In the genomic region with DNA sequence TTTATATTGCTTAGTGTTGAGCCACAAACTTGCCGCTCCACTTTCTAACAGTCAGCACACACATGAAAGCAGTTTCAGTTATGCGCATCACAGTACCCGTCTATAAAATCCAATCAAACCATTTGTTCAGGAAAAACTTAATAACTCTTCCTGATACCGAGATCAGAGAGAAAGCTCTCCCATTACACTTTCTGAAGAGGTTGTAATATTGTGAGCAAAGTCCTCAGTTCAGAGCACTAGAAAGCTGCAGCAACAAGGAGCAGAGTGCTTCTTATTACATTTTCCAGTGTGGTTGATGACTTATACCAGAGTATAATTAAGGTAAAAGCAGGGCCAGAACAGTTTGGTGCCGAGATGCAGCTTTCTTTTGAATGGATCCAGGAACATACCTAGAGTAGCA, we compare ENCODE assay signal across 19 cellular contexts.
DNase-seq lines count a peak whose midpoint lies in the region; ATAC-seq, FAIRE-seq and TF ChIP-seq lines count a peak whose summit lies in the region.
"Had no signal": no experiment of that assay in that cellular context is flagged by ENCODE, and none has a peak within 500 bp of the region (broad histone marks: within the 10 kb centered on the region; RNA-seq: fewer than 3 reads in every experiment).

No MANE protein-coding gene starts in this region.

- H3K9me3 ChIP-seq in PC-9 (ENCODE audit: insufficient read depth, low read depth) (peaks cover 9% of the 10 kb centered on the region; the same call in 1 of the 2 replicates), duodenal mucosa (ENCODE audit: control insufficient read depth in 1 of 2, low read length in 2 of 2) (no peaks in the 10 kb centered on the region), left lung (no peaks in the 10 kb centered on the region), small intestine (ENCODE audit: control insufficient read depth, low read depth) (no peaks in the 10 kb centered on the region), MM.1S (replicated peaks; ENCODE audit: insufficient read depth, low read length) (no peaks in the 10 kb centered on the region), heart left ventricle (peaks cover 0 to 6% (median 0%) of the 10 kb centered on the region in 12 donors)
- H3K9me3 ChIP-seq: Caco-2 had no signal

- H3K36me3 ChIP-seq in PC-9 (ENCODE audit: low read depth) (peaks cover 11% of the 10 kb centered on the region), duodenal mucosa (ENCODE audit: control insufficient read depth in 1 of 2, insufficient read depth in 2 of 2, low read length in 2 of 2) (no peaks in the 10 kb centered on the region), left lung (no peaks in the 10 kb centered on the region), small intestine (ENCODE audit: control insufficient read depth in 2 of 2, insufficient read depth in 2 of 2, low read length in 2 of 2) (no peaks in the 10 kb centered on the region), MM.1S (replicated peaks; ENCODE audit: insufficient read depth, low read length) (no peaks in the 10 kb centered on the region), heart left ventricle (no peaks in the 10 kb centered on the region)

- POLR2A ChIA-PET in PC-9 (lab: Charles Lee; ENCODE audit: unreplicated experiment): interaction anchor here (0.6 to 0.8 kb wide), 2 partner anchors 28 to 139 kb away, joined by 4 to 5 read pairs; no protein-coding TSS in a partner anchor

- BruUV-seq in PC-9 (replicated peaks; lab: Mats Ljungman, UMichigan): no TSS peak

- H3K4me3 ChIP-seq in PC-9 (no peak overlapping the region), duodenal mucosa (ENCODE audit: low read depth in 1 of 2, low read length in 2 of 2) (no peak overlapping the region), left lung (no peak overlapping the region), small intestine (ENCODE audit: low read depth in 1 of 2, low read length in 2 of 2) (no peak overlapping the region), MM.1S (ENCODE audit: low read length) (no peak overlapping the region), heart left ventricle (no peak overlapping the region)
- H3K4me3 ChIP-seq: GM23338 had no signal

- no peak for TF ChIP-seq POLR2A in heart left ventricle (IDR thresholded peaks at IDR 0.05)

- H2AFZ ChIP-seq in PC-9: no peak overlapping the region
- H2AFZ ChIP-seq in MM.1S (ENCODE audit: low read length): no peak overlapping the region
- H2AFZ ChIP-seq: GM23338 had no signal

- H3K9ac ChIP-seq in duodenal mucosa (ENCODE audit: low read depth in 1 of 2, low read length in 2 of 2) (no peak overlapping the region), MM.1S (ENCODE audit: low read length) (no peak overlapping the region)

- no peaks in the 10 kb centered on the region for H3K27me3 ChIP-seq in PC-9 (ENCODE audit: insufficient read depth, low read depth)
- no peaks in the 10 kb centered on the region for H3K27me3 ChIP-seq in duodenal mucosa (ENCODE audit: control insufficient read depth in 1 of 2, insufficient read depth in 2 of 2, low read length in 2 of 2)
- H3K27me3 ChIP-seq in left lung: no peaks in the 10 kb centered on the region
- H3K27me3 ChIP-seq in small intestine (ENCODE audit: control insufficient read depth in 2 of 2, insufficient read depth in 2 of 2, low read length in 2 of 2): no peaks in the 10 kb centered on the region
- H3K27me3 ChIP-seq in MM.1S (replicated peaks; ENCODE audit: insufficient read depth, low read length): no peaks in the 10 kb centered on the region
- no peaks in the 10 kb centered on the region for H3K27me3 ChIP-seq in heart left ventricle

- 16 to 55% (median 32%) methylated on average over 5 of the region's 5 CpGs for WGBS in small intestine, 3 donors
- 91 to 94% (median 91%) methylated on average over 5 of the region's 5 CpGs for WGBS in heart left ventricle, 4 donors

- H3K4me1 ChIP-seq in PC-9 (replicated peaks; ENCODE audit: insufficient read depth) (peaks cover 98% of the 10 kb centered on the region), duodenal mucosa (ENCODE audit: control insufficient read depth in 1 of 2, insufficient read depth in 2 of 2, low read length in 2 of 2) (peaks cover 46 to 53% of the 10 kb centered on the region in 2 donors), left lung (no peaks in the 10 kb centered on the region), small intestine (ENCODE audit: control insufficient read depth in 2 of 2, insufficient read depth in 1 of 2, low read depth in 1 of 2, low read length in 1 of 2) (peaks cover 4 to 6% of the 10 kb centered on the region in 2 donors), MM.1S (ENCODE audit: low read length) (no peaks in the 10 kb centered on the region), heart left ventricle (peaks cover 0 to 8% (median 0%) of the 10 kb centered on the region in 12 donors)
- H3K4me1 ChIP-seq: Caco-2 had no signal

- no peak for TF ChIP-seq CTCF in PC-9 (conservative IDR thresholded peaks at IDR 0.05)
- no peak for TF ChIP-seq CTCF in left lung (IDR thresholded peaks at IDR 0.05)
- no peak for TF ChIP-seq CTCF in MM.1S (IDR thresholded peaks at IDR 0.05; ENCODE audit: low read length)
- no peak for TF ChIP-seq CTCF in heart left ventricle (IDR thresholded peaks at IDR 0.05)

- CTCF ChIA-PET in PC-9 (lab: Charles Lee): no interaction called here

- H3K9me2 ChIP-seq in PC-9 (ENCODE audit: insufficient read depth) (no peaks in the 10 kb centered on the region), MM.1S (replicated peaks; ENCODE audit: insufficient read depth, low read length) (no peaks in the 10 kb centered on the region)

- H4K20me1 ChIP-seq in PC-9 (ENCODE audit: insufficient read depth): no peaks in the 10 kb centered on the region
- H4K20me1 ChIP-seq in MM.1S (ENCODE audit: insufficient read depth, low read length): no peaks in the 10 kb centered on the region

- H3K27ac ChIP-seq in PC-9 (peak overlapping the region; percentile 97), duodenal mucosa (ENCODE audit: low read depth, low read length) (peak overlapping the region; percentile 7), left lung (no peak overlapping the region), small intestine (ENCODE audit: low read depth in 1 of 2, low read length in 1 of 2) (peak overlapping the region in 1 of 2 donors; percentile 47), MM.1S (ENCODE audit: low read length) (no peak overlapping the region), heart left ventricle (no peak overlapping the region)
- H3K27ac ChIP-seq: C4-2B had no signal

- H3K79me2 ChIP-seq in PC-9 (ENCODE audit: low read depth) (peaks cover 44% of the 10 kb centered on the region), MM.1S (ENCODE audit: low read length) (no peaks in the 10 kb centered on the region)

- H3F3A ChIP-seq in PC-9 (ENCODE audit: insufficient read depth, low read depth) (peaks cover 92% of the 10 kb centered on the region), MM.1S (ENCODE audit: insufficient read depth, low read length) (no peaks in the 10 kb centered on the region)

- no peak for FAIRE-seq in small intestine (lab: Jason Lieb, UNC)
- FAIRE-seq: D721Med, G401.6, GM12891, GM19239, H54, HTR-8/SVneo had no signal

- DNase-seq in PC-9 (no peak), left lung (no peak), small intestine (peak; percentile 74), NCI-H524 (lab: John Stamatoyannopoulos, UW) (no peak), MM.1S (no peak), heart left ventricle (no peak)
- DNase-seq: Caco-2; CD4-positive, alpha-beta T cell; HCEC 1CT had no signal

- intact Hi-C loops in PC-9 (cut with micrococcal nuclease; ENCODE audit: unreplicated experiment): loop anchor here (5.0 kb wide), 1 partner anchor 398 kb away; no protein-coding TSS in a partner anchor
- intact Hi-C loops in left lung (cut with DNase I): no loop called here
- intact Hi-C loops in heart left ventricle (cut with DNase I): no loop called here

- H3K4me2 ChIP-seq in PC-9 (peak overlapping the region; percentile 63), MM.1S (ENCODE audit: low read depth, low read length) (no peak overlapping the region)
- H3K4me2 ChIP-seq: GM23338 had no signal

- peak; percentile 58 for ATAC-seq in left lung
- ATAC-seq in GM19395 (IDR thresholded peaks at IDR 0.05; ENCODE audit: unreplicated experiment): no peak
- no peak for ATAC-seq in heart left ventricle

Comparison
In these comparisons a context has a peak if more than half of its experiments do, and no peak if none do; other contexts are left out.
1. H3K27ac ChIP-seq: peak in PC-9 (single experiment) and duodenal mucosa (single experiment); none in left lung (0 of 2), MM.1S (single experiment) and heart left ventricle (0 of 12).